1 cellular context compared by ENCODE assay signal in the genomic region with DNA sequence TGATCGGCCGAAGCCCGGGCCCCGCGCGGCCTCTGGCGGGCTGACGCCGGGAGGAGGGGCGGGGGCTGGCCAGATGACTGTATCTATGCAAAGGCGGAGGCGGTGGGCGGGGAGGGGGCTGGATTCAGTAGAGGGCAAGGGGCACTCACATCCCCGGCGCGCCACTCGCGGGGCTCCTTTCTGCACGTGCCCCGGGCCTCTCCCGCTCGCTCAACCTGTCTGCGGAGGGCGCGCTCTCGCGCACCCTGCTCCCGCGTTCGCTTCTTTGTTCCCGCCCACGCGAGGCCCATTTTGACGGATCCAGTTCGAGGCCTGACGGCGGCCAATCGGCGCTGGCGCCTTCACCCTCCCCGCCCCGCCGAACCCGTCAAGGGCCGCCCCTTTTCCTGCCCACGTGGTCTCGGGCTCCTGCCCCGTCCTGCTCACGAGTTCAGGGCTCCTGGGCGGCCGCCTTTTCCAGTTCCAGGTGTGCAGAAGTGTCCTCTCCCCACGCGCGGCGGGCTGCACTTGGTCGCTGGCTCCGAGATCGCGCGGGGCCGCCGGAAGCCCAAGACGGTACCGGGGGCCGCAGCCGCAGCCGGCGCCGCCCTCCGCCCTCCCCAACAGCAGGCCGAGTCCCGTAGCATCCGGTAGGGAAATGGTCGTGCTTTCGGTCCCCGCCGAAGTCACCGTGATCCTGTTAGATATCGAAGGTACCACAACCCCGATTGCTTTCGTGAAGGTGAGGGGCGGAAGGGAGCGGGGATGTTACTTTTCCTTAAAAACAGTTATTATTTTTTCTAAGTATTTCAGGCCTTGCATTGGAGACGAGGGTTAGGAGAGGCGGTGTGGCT.
A peak's percentile ranks its signal among the peaks of the same experiment; 100 is the strongest.
TF ChIP-seq lines count a peak whose summit lies in the region.

TSS of gene ENOPH1 (plus strand) at position 398 of the 833 bp plus-strand sequence. CDS start at position 638, 240 bp downstream.
TSS of gene HNRNPDL (minus strand) at position 270 of the 833 bp plus-strand sequence. CDS start 772 bp downstream, outside the sequence.

TF ChIP-seq in HepG2, 621 proteins besides CTCF, POLR2A, EP300 and RAD21 (continued from another document and continues in another):
- TF ChIP-seq, protein P1, sequence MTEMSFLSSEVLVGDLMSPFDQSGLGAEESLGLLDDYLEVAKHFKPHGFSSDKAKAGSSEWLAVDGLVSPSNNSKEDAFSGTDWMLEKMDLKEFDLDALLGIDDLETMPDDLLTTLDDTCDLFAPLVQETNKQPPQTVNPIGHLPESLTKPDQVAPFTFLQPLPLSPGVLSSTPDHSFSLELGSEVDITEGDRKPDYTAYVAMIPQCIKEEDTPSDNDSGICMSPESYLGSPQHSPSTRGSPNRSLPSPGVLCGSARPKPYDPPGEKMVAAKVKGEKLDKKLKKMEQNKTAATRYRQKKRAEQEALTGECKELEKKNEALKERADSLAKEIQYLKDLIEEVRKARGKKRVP (CRISPR knock-in tag; IDR thresholded peaks at IDR 0.05), result peak in 1 of 2 experiments; percentile 74; a peak in 2 of 4 replicates
- TF ChIP-seq ZNF780A (CRISPR knock-in tag; IDR thresholded peaks at IDR 0.05) (peak; percentile 80), ZNF772 (CRISPR knock-in tag; IDR thresholded peaks at IDR 0.05) (peak; percentile 79; the same call in 1 of the 2 replicates), ZNF790 (CRISPR knock-in tag; IDR thresholded peaks at IDR 0.05; ENCODE audit: borderline replicate concordance) (peak; percentile 94; the same call in 1 of the 2 replicates), REXO4 (CRISPR knock-in tag; IDR thresholded peaks at IDR 0.05; ENCODE audit: borderline replicate concordance) (no peak; the same call in 1 of the 2 replicates), ZBTB4 (CRISPR knock-in tag; IDR thresholded peaks at IDR 0.05; ENCODE audit: borderline replicate concordance) (no peak), ZNF530 (CRISPR knock-in tag; IDR thresholded peaks at IDR 0.05; ENCODE audit: low read depth) (no peak), CBX2 (IDR thresholded peaks at IDR 0.05; ENCODE audit: low read depth, low read length) (no peak), CBX2 (CRISPR knock-in tag; IDR thresholded peaks at IDR 0.05; ENCODE audit: low read depth) (no peak), RARA (CRISPR knock-in tag; IDR thresholded peaks at IDR 0.05) (peak; percentile 47), MAF1 (CRISPR knock-in tag; IDR thresholded peaks at IDR 0.05; ENCODE audit: borderline replicate concordance) (no peak), NCOR1 (IDR thresholded peaks at IDR 0.05; ENCODE audit: borderline replicate concordance, low read length) (no peak; the same call in 1 of the 2 replicates), SCMH1 (CRISPR knock-in tag; IDR thresholded peaks at IDR 0.05; ENCODE audit: borderline replicate concordance) (no peak), JUNB (CRISPR knock-in tag; IDR thresholded peaks at IDR 0.05; ENCODE audit: borderline replicate concordance) (peak; percentile 53; the same call in 1 of the 2 replicates), ZNF557 (CRISPR knock-in tag; IDR thresholded peaks at IDR 0.05) (peak; percentile 81; the same call in 1 of the 2 replicates), ZNF670 (CRISPR knock-in tag; IDR thresholded peaks at IDR 0.05; ENCODE audit: borderline replicate concordance) (no peak; the same call in 1 of the 2 replicates), ZNF33A (CRISPR knock-in tag; IDR thresholded peaks at IDR 0.05; ENCODE audit: borderline replicate concordance) (no peak), ZNF629 (CRISPR knock-in tag; conservative IDR thresholded peaks at IDR 0.05) (no peak; the same call in none of the 2 replicates), ZNF747 (CRISPR knock-in tag; IDR thresholded peaks at IDR 0.05; ENCODE audit: borderline replicate concordance) (peak; percentile 24; the same call in 1 of the 2 replicates), ZNF33B (CRISPR knock-in tag; IDR thresholded peaks at IDR 0.05) (no peak; the same call in 1 of the 2 replicates), KLF11 (CRISPR knock-in tag; IDR thresholded peaks at IDR 0.05) (peak; percentile 61; the same call in 1 of the 2 replicates), MATR3 (CRISPR knock-in tag; IDR thresholded peaks at IDR 0.05) (no peak), ESRRA (CRISPR knock-in tag; IDR thresholded peaks at IDR 0.05; ENCODE audit: low read depth) (peak; percentile 44; the same call in 1 of the 2 replicates), RFXAP (CRISPR knock-in tag; IDR thresholded peaks at IDR 0.05; ENCODE audit: borderline replicate concordance) (peak; percentile 96), ZNF20 (CRISPR knock-in tag; IDR thresholded peaks at IDR 0.05) (no peak), ZNF343 (CRISPR knock-in tag; IDR thresholded peaks at IDR 0.05) (0 out of 2 replicates have a peak, but pooled peaks have one; percentile 64), TIGD3 (CRISPR knock-in tag; IDR thresholded peaks at IDR 0.05; ENCODE audit: borderline replicate concordance) (peak; percentile 74; the same call in 1 of the 2 replicates), MTA3 (CRISPR knock-in tag; IDR thresholded peaks at IDR 0.05) (no peak), ZBTB33 (CRISPR knock-in tag; IDR thresholded peaks at IDR 0.05) (no peak), MED13 (CRISPR knock-in tag; IDR thresholded peaks at IDR 0.05) (peak; percentile 73; the same call in 1 of the 2 replicates), ZNF644 (CRISPR knock-in tag; IDR thresholded peaks at IDR 0.05; ENCODE audit: low read depth) (no peak), HIC2 (CRISPR knock-in tag; IDR thresholded peaks at IDR 0.05; ENCODE audit: low read depth) (peak; percentile 68), GABPB1 (CRISPR knock-in tag; IDR thresholded peaks at IDR 0.05) (peak; percentile 83), FUBP1 (CRISPR knock-in tag; IDR thresholded peaks at IDR 0.05; ENCODE audit: borderline replicate concordance) (no peak), ZNF225 (CRISPR knock-in tag; IDR thresholded peaks at IDR 0.05) (no peak), MIER3 (CRISPR knock-in tag; IDR thresholded peaks at IDR 0.05; ENCODE audit: borderline replicate concordance) (peak; percentile 71; the same call in 1 of the 2 replicates), ZNF496 (CRISPR knock-in tag; IDR thresholded peaks at IDR 0.05; ENCODE audit: insufficient replicate concordance) (no peak), ZNF354B (CRISPR knock-in tag; IDR thresholded peaks at IDR 0.05) (peak; percentile 86; the same call in 1 of the 2 replicates), ZNF576 (CRISPR knock-in tag; IDR thresholded peaks at IDR 0.05) (no peak), ZNF614 (CRISPR knock-in tag; IDR thresholded peaks at IDR 0.05; ENCODE audit: borderline replicate concordance) (no peak; the same call in 1 of the 2 replicates)
- TF ChIP-seq, protein P2, sequence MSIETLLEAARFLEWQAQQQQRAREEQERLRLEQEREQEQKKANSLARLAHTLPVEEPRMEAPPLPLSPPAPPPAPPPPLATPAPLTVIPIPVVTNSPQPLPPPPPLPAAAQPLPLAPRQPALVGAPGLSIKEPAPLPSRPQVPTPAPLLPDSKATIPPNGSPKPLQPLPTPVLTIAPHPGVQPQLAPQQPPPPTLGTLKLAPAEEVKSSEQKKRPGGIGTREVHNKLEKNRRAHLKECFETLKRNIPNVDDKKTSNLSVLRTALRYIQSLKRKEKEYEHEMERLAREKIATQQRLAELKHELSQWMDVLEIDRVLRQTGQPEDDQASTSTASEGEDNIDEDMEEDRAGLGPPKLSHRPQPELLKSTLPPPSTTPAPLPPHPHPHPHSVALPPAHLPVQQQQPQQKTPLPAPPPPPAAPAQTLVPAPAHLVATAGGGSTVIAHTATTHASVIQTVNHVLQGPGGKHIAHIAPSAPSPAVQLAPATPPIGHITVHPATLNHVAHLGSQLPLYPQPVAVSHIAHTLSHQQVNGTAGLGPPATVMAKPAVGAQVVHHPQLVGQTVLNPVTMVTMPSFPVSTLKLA (IDR thresholded peaks at IDR 0.05), result peak; percentile 93
- TF ChIP-seq, protein P3, sequence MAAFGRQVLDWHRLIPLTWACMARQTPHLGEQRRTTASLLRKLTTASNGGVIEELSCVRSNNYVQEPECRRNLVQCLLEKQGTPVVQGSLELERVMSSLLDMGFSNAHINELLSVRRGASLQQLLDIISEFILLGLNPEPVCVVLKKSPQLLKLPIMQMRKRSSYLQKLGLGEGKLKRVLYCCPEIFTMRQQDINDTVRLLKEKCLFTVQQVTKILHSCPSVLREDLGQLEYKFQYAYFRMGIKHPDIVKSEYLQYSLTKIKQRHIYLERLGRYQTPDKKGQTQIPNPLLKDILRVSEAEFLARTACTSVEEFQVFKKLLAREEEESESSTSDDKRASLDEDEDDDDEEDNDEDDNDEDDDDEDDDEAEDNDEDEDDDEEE (CRISPR knock-in tag; IDR thresholded peaks at IDR 0.05), result peak; percentile 78
- TF ChIP-seq, protein P4, sequence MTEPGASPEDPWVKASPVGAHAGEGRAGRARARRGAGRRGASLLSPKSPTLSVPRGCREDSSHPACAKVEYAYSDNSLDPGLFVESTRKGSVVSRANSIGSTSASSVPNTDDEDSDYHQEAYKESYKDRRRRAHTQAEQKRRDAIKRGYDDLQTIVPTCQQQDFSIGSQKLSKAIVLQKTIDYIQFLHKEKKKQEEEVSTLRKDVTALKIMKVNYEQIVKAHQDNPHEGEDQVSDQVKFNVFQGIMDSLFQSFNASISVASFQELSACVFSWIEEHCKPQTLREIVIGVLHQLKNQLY (CRISPR knock-in tag; IDR thresholded peaks at IDR 0.05), result peak; percentile 54
